ENCODE assay signal across 15 cellular contexts in the genomic region with DNA sequence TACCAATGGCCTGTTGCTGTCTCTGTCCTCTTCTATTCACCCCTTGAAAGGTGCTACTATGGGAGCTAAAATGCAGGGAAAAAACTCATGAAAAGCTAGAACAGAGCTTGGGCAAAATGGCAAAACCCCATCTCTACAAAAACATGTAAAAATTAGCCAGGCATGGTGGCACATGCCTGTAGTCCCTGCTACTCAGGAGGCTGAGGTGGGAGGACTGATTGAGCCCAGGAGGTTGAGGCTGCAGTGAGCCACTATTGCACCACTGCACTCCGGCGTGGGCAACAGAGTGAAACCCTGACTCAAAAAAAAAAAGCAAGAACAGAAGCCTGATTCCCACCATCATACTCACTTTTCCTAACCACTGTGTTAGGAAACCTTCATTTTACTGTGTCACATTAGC. TPM values are rescaled to one million over a fixed set of nuclear protein-coding genes. Genes with fewer than 3 reads are reported as not detected.
DNase-seq lines count a peak whose midpoint lies in the region; ATAC-seq and TF ChIP-seq lines count a peak whose summit lies in the region.
"Had no signal": no experiment of that assay in that cellular context is flagged by ENCODE, and none has a peak within 500 bp of the region (broad histone marks: within the 10 kb centered on the region; RNA-seq: fewer than 3 reads in every experiment).

No MANE protein-coding gene starts in this region.

- no peak for TF ChIP-seq CTCF in gastroesophageal sphincter (IDR thresholded peaks at IDR 0.05)

- no peaks in the 10 kb centered on the region for H3K27me3 Mint-ChIP-seq in CD4-positive, CD25-positive, alpha-beta regulatory T cell
- H3K27me3 Mint-ChIP-seq in T-helper 17 cell: no peaks in the 10 kb centered on the region
- no peaks in the 10 kb centered on the region for H3K27me3 Mint-ChIP-seq in naive thymus-derived CD8-positive, alpha-beta T cell

- no peak overlapping the region for H3K4me3 Mint-ChIP-seq in CD4-positive, CD25-positive, alpha-beta regulatory T cell
- H3K4me3 Mint-ChIP-seq in T-helper 17 cell: no peak overlapping the region
- no peak overlapping the region for H3K4me3 Mint-ChIP-seq in naive thymus-derived CD8-positive, alpha-beta T cell

- H3K9me3 ChIP-seq in CD4-positive, CD25-positive, alpha-beta regulatory T cell (ENCODE audit: control insufficient read depth in 2 of 2, low read length in 2 of 2): no peaks in the 10 kb centered on the region
- no peaks in the 10 kb centered on the region for H3K9me3 ChIP-seq in T-helper 17 cell (ENCODE audit: control insufficient read depth, low read length, poor library complexity, severe bottlenecking)
- H3K9me3 ChIP-seq in gastroesophageal sphincter: no peaks in the 10 kb centered on the region
- 0 out of 2 replicates have a peak, but pooled peaks cover 3% of the 10 kb centered on the region for H3K9me3 ChIP-seq in SJCRH30 (replicated peaks)

- WGBS in gastroesophageal sphincter (ENCODE audit: low coverage in 1 of 2), 2 donors: 70 to 100% methylated on average over 2 of the region's 2 CpGs

- H3K27me3 ChIP-seq in CD4-positive, CD25-positive, alpha-beta regulatory T cell (ENCODE audit: control insufficient read depth, insufficient read depth, low read length): no peaks in the 10 kb centered on the region
- no peaks in the 10 kb centered on the region for H3K27me3 ChIP-seq in gastroesophageal sphincter
- no peaks in the 10 kb centered on the region for H3K27me3 ChIP-seq in rectal smooth muscle tissue (ENCODE audit: control insufficient read depth, insufficient read depth, low read length)
- no peaks in the 10 kb centered on the region for H3K27me3 ChIP-seq in SJCRH30
- H3K27me3 ChIP-seq: BLaER1 had no signal

- peaks cover 19% of the 10 kb centered on the region for H3K4me1 ChIP-seq in CD4-positive, CD25-positive, alpha-beta regulatory T cell (ENCODE audit: control insufficient read depth, insufficient read depth, low read length, poor library complexity, severe bottlenecking)
- H3K4me1 ChIP-seq in gastroesophageal sphincter: peaks cover 35 to 90% (median 38%) of the 10 kb centered on the region in 3 donors
- peaks cover 51% of the 10 kb centered on the region for H3K4me1 ChIP-seq in rectal smooth muscle tissue (ENCODE audit: control insufficient read depth, insufficient read depth, low read length)
- peaks cover 45% of the 10 kb centered on the region for H3K4me1 ChIP-seq in SJCRH30

- H3K4me3 ChIP-seq in CD4-positive, CD25-positive, alpha-beta regulatory T cell (ENCODE audit: low read depth, low read length): peak overlapping the region; percentile 2
- H3K4me3 ChIP-seq in gastroesophageal sphincter (no peak overlapping the region), rectal smooth muscle tissue (ENCODE audit: low read length) (no peak overlapping the region), SJCRH30 (no peak overlapping the region)
- H3K4me3 ChIP-seq: BLaER1, lung had no signal

- no peaks in the 10 kb centered on the region for H3K36me3 Mint-ChIP-seq in CD4-positive, CD25-positive, alpha-beta regulatory T cell
- H3K36me3 Mint-ChIP-seq in T-helper 17 cell (ENCODE audit: low read depth): no peaks in the 10 kb centered on the region
- peaks cover 0 to 6% (median 0%) of the 10 kb centered on the region in 3 donors for H3K36me3 Mint-ChIP-seq in naive thymus-derived CD8-positive, alpha-beta T cell

- no peaks in the 10 kb centered on the region for H3K9me3 Mint-ChIP-seq in CD4-positive, CD25-positive, alpha-beta regulatory T cell
- H3K9me3 Mint-ChIP-seq in naive thymus-derived CD8-positive, alpha-beta T cell: no peaks in the 10 kb centered on the region

- peaks cover 25 to 49% (median 44%) of the 10 kb centered on the region in 4 donors for H3K4me1 Mint-ChIP-seq in CD4-positive, CD25-positive, alpha-beta regulatory T cell
- peaks cover 40% of the 10 kb centered on the region for H3K4me1 Mint-ChIP-seq in T-helper 17 cell
- H3K4me1 Mint-ChIP-seq in naive thymus-derived CD8-positive, alpha-beta T cell: peaks cover 17 to 49% (median 42%) of the 10 kb centered on the region in 4 donors

- peaks cover 3% of the 10 kb centered on the region for H3K36me3 ChIP-seq in CD4-positive, CD25-positive, alpha-beta regulatory T cell (ENCODE audit: control insufficient read depth, insufficient read depth, low read length)
- H3K36me3 ChIP-seq in gastroesophageal sphincter (no peaks in the 10 kb centered on the region), rectal smooth muscle tissue (ENCODE audit: control insufficient read depth, insufficient read depth, low read length) (no peaks in the 10 kb centered on the region), SJCRH30 (peaks cover 1% of the 10 kb centered on the region; the same call in 1 of the 2 replicates)

- H3K9ac ChIP-seq in rectal smooth muscle tissue (ENCODE audit: low read length): no peak overlapping the region
- H3K9ac ChIP-seq: BLaER1 had no signal

- POLR2A ChIA-PET in naive thymus-derived CD8-positive, alpha-beta T cell (lab: Charles Lee): no interaction called here

- DNase-seq in CD4-positive, CD25-positive, alpha-beta regulatory T cell: no peak
- no peak for DNase-seq in T-helper 17 cell
- no peak for DNase-seq in SJCRH30
- no peak for DNase-seq in activated CD4-positive, alpha-beta T cell treated with anti-CD3 and anti-CD28 coated beads, Interleukin-2, amount 50 U/mL, for 48 hours
- no peak for DNase-seq in naive thymus-derived CD8-positive, alpha-beta T cell
- DNase-seq: activated CD4-positive, alpha-beta T cell treated with anti-CD3 and anti-CD28 coated beads, Interleukin-2, amount 50 U/mL, for 4 hours; activated effector memory CD4-positive, alpha-beta T cell treated with anti-CD3 and anti-CD28 coated beads, Interleukin-2, amount 50 U/mL, for 16 hours; NCI-H1105; occipital lobe; stimulated activated CD8-positive, alpha-beta memory T cell treated with anti-CD3 and anti-CD28 coated beads, Interleukin-4, amount 100 ng/mL, for 48 hours had no signal

- TF ChIP-seq EP300 in gastroesophageal sphincter (IDR thresholded peaks at IDR 0.05): no peak

- no peak for ATAC-seq in CD4-positive, CD25-positive, alpha-beta regulatory T cell (ENCODE audit: low read depth in 2 of 2)
- ATAC-seq in T-helper 17 cell: no peak
- no peak for ATAC-seq in gastroesophageal sphincter
- ATAC-seq in GM18873 (IDR thresholded peaks at IDR 0.05; ENCODE audit: low FRiP score, unreplicated experiment): no peak
- ATAC-seq in naive thymus-derived CD8-positive, alpha-beta T cell: no peak

- peak overlapping the region in 2 of 3 donors; percentile 10 to 63 for H3K27ac Mint-ChIP-seq in CD4-positive, CD25-positive, alpha-beta regulatory T cell
- H3K27ac Mint-ChIP-seq in T-helper 17 cell: peak overlapping the region; percentile 69
- peak overlapping the region in 2 of 10 donors; percentile 31 to 57 for H3K27ac Mint-ChIP-seq in naive thymus-derived CD8-positive, alpha-beta T cell

- no peak for TF ChIP-seq POLR2A in gastroesophageal sphincter (IDR thresholded peaks at IDR 0.05)

- peak overlapping the region; percentile 17 for H3K27ac ChIP-seq in CD4-positive, CD25-positive, alpha-beta regulatory T cell (ENCODE audit: insufficient read depth, low read length, poor library complexity, severe bottlenecking)
- H3K27ac ChIP-seq in gastroesophageal sphincter (peak overlapping the region; percentile 69 to 91 (median 80)), rectal smooth muscle tissue (ENCODE audit: low read depth, low read length) (peak overlapping the region; percentile 82), SJCRH30 (no peak overlapping the region)
- H3K27ac ChIP-seq: BLaER1 had no signal

RNA-seq across cellular contexts. Expression of a gene that starts 1.9 kb away (rescaled TPM):
- total RNA-seq in CD4-positive, CD25-positive, alpha-beta regulatory T cell: 123 TPM
- polyA plus RNA-seq in CD4-positive, CD25-positive, alpha-beta regulatory T cell: 10 to 100 TPM; 17.0 to 24.8 (median 22.1) TPM
- total RNA-seq in T-helper 17 cell (10 to 100 TPM; 80.6 to 89.7 TPM), gastroesophageal sphincter (100 to 1,000 TPM; 214 to 351 (median 231) TPM)
- total RNA-seq in SJCRH30 (2014; rRNA removed; shearing (Covaris generic)): 62.5 and 65.4 TPM in 2 replicates
- 10 to 100 TPM; 53.0 to 56.8 TPM for total RNA-seq in naive thymus-derived CD8-positive, alpha-beta T cell
- polyA plus RNA-seq in naive thymus-derived CD8-positive, alpha-beta T cell: 10 to 100 TPM; 17.8 to 29.5 (median 25.2) TPM
